ENCODE assay signal across 16 cellular contexts in the genomic region with DNA sequence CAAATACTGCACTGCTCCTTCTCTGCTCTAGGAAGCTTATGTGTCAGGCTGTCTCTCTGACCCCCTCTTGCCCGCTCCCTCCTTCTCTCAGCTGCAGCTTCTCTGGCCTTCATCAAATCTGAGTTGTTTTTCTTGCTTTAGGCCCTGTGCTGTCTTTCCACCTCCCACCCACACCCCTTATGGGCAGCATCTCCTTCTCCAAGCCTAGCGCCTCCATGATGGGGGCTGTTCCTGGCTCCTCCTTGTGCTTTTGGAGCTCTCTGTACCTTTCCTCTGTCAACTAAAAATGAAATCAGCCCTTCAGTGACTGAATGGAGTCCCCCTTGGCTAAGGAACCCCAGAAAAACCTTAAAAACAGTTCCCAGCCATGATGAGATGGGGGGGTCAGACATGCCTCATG. TPM values are rescaled to one million over a fixed set of nuclear protein-coding genes. Genes with fewer than 3 reads are reported as not detected.
DNase-seq lines count a peak whose midpoint lies in the region; ATAC-seq and TF ChIP-seq lines count a peak whose summit lies in the region.
"Had no signal": no experiment of that assay in that cellular context is flagged by ENCODE, and none has a peak within 500 bp of the region (broad histone marks: within the 10 kb centered on the region; RNA-seq: fewer than 3 reads in every experiment).

No MANE protein-coding gene starts in this region.

- WGBS in testis, 2 donors = 84 to 96% methylated on average over 2 of the region's 2 CpGs

- peaks cover 24% of the 10 kb centered on the region for H3K4me1 ChIP-seq in testis

- no peak overlapping the region for H3K27ac Mint-ChIP-seq in activated naive CD4-positive, alpha-beta T cell treated with anti-CD3 and anti-CD28 coated beads for 36 hours
- H3K27ac Mint-ChIP-seq in central memory CD8-positive, alpha-beta T cell (ENCODE audit: low read depth) = no peak overlapping the region
- H3K27ac Mint-ChIP-seq in neural crest cell (ENCODE audit: unreplicated experiment) = no peak overlapping the region
- H3K27ac Mint-ChIP-seq in activated CD4-positive, alpha-beta T cell treated with anti-CD3 and anti-CD28 coated beads for 36 hours = no peak overlapping the region

- H3K9me3 Mint-ChIP-seq in activated naive CD4-positive, alpha-beta T cell treated with anti-CD3 and anti-CD28 coated beads for 36 hours = no peaks in the 10 kb centered on the region
- H3K9me3 Mint-ChIP-seq in central memory CD8-positive, alpha-beta T cell = no peaks in the 10 kb centered on the region
- H3K9me3 Mint-ChIP-seq in neural crest cell = no peaks in the 10 kb centered on the region
- no peaks in the 10 kb centered on the region for H3K9me3 Mint-ChIP-seq in activated CD4-positive, alpha-beta T cell treated with anti-CD3 and anti-CD28 coated beads for 36 hours (ENCODE audit: low read depth)

- POLR2A ChIA-PET in activated CD4-positive, alpha-beta T cell treated with anti-CD3 and anti-CD28 coated beads for 36 hours (lab: Charles Lee) = no interaction called here

- TF ChIP-seq POLR2A in testis (IDR thresholded peaks at IDR 0.05) = no peak

- DNase-seq in activated naive CD4-positive, alpha-beta T cell treated with anti-CD3 and anti-CD28 coated beads for 36 hours = no peak
- no peak for DNase-seq in activated naive CD4-positive, alpha-beta T cell (lab: John Stamatoyannopoulos, UW)
- no peak for DNase-seq in central memory CD8-positive, alpha-beta T cell (ENCODE audit: low spot score in 2 of 2)
- no peak for DNase-seq in neural crest cell (ENCODE audit: low read depth, low spot score)
- no peak for DNase-seq in testis
- no peak for DNase-seq in OCI-M1 (lab: John Stamatoyannopoulos, UW)
- no peak for DNase-seq in activated CD4-positive, alpha-beta T cell treated with anti-CD3 and anti-CD28 coated beads for 36 hours
- DNase-seq: amniotic stem cell, foreskin fibroblast, KG1, NCI-H1694, T1000, trophoblast cell had no signal

- H3K36me3 Mint-ChIP-seq in activated naive CD4-positive, alpha-beta T cell treated with anti-CD3 and anti-CD28 coated beads for 36 hours (ENCODE audit: low read depth) = no peaks in the 10 kb centered on the region
- peaks cover 6% of the 10 kb centered on the region for H3K36me3 Mint-ChIP-seq in central memory CD8-positive, alpha-beta T cell (ENCODE audit: insufficient read depth)
- H3K36me3 Mint-ChIP-seq in neural crest cell (ENCODE audit: low read depth) = no peaks in the 10 kb centered on the region
- H3K36me3 Mint-ChIP-seq in activated CD4-positive, alpha-beta T cell treated with anti-CD3 and anti-CD28 coated beads for 36 hours (ENCODE audit: low read depth) = no peaks in the 10 kb centered on the region

- peak overlapping the region; percentile 25 for H3K4me3 Mint-ChIP-seq in activated naive CD4-positive, alpha-beta T cell treated with anti-CD3 and anti-CD28 coated beads for 36 hours
- H3K4me3 Mint-ChIP-seq in central memory CD8-positive, alpha-beta T cell = peak overlapping the region; percentile 79
- H3K4me3 Mint-ChIP-seq in neural crest cell = peak overlapping the region; percentile 42
- H3K4me3 Mint-ChIP-seq in activated CD4-positive, alpha-beta T cell treated with anti-CD3 and anti-CD28 coated beads for 36 hours = no peak overlapping the region

- no peak for ATAC-seq in central memory CD8-positive, alpha-beta T cell (replicated peaks; ENCODE audit: extremely low read depth, poor library complexity, severe bottlenecking)
- no peak for ATAC-seq in activated CD4-positive, alpha-beta T cell treated with anti-CD3 and anti-CD28 coated beads for 36 hours
- ATAC-seq in GM21723 (IDR thresholded peaks at IDR 0.05; ENCODE audit: unreplicated experiment) = no peak

- peak overlapping the region; percentile 84 to 91 for H3K27ac ChIP-seq in testis
- H3K27ac ChIP-seq: RWPE1 had no signal

- no peaks in the 10 kb centered on the region for H3K36me3 ChIP-seq in testis (ENCODE audit: low read depth, missing control alignments)

- no peaks in the 10 kb centered on the region for H3K27me3 Mint-ChIP-seq in activated naive CD4-positive, alpha-beta T cell treated with anti-CD3 and anti-CD28 coated beads for 36 hours (ENCODE audit: low read depth)
- no peaks in the 10 kb centered on the region for H3K27me3 Mint-ChIP-seq in central memory CD8-positive, alpha-beta T cell
- H3K27me3 Mint-ChIP-seq in neural crest cell (ENCODE audit: low read depth) = no peaks in the 10 kb centered on the region
- H3K27me3 Mint-ChIP-seq in activated CD4-positive, alpha-beta T cell treated with anti-CD3 and anti-CD28 coated beads for 36 hours = no peaks in the 10 kb centered on the region

- CTCF ChIA-PET in activated naive CD4-positive, alpha-beta T cell treated with anti-CD3 and anti-CD28 coated beads for 36 hours (lab: Charles Lee) = no interaction called here
- CTCF ChIA-PET in activated CD4-positive, alpha-beta T cell treated with anti-CD3 and anti-CD28 coated beads for 36 hours (lab: Charles Lee) = interaction anchor here (0.6 to 1.0 kb wide), 2 partner anchors 35 to 162 kb away, joined by 3 to 5 read pairs; a partner anchor contains a TSS

- H3K4me1 Mint-ChIP-seq in activated naive CD4-positive, alpha-beta T cell treated with anti-CD3 and anti-CD28 coated beads for 36 hours (ENCODE audit: low read depth) = peaks cover 13% of the 10 kb centered on the region
- H3K4me1 Mint-ChIP-seq in central memory CD8-positive, alpha-beta T cell = peaks cover 14% of the 10 kb centered on the region
- peaks cover 16% of the 10 kb centered on the region for H3K4me1 Mint-ChIP-seq in neural crest cell
- H3K4me1 Mint-ChIP-seq in activated CD4-positive, alpha-beta T cell treated with anti-CD3 and anti-CD28 coated beads for 36 hours = peaks cover 12% of the 10 kb centered on the region

- H3K9me3 ChIP-seq in testis = no peaks in the 10 kb centered on the region

- TF ChIP-seq CTCF in neural crest cell (conservative IDR thresholded peaks at IDR 0.05) (no peak), testis (IDR thresholded peaks at IDR 0.05) (no peak)

- no peaks in the 10 kb centered on the region for H3K27me3 ChIP-seq in testis

- intact Hi-C loops in activated naive CD4-positive, alpha-beta T cell treated with anti-CD3 and anti-CD28 coated beads for 36 hours (cut with micrococcal nuclease) = no loop called here
- intact Hi-C loops in testis (cut with DNase I; ENCODE audit: low total_unique reads) = no loop called here
- intact Hi-C loops in activated CD4-positive, alpha-beta T cell treated with anti-CD3 and anti-CD28 coated beads for 36 hours (cut with DNase I, micrococcal nuclease) = no loop called here

- H3K4me3 ChIP-seq in testis = no peak overlapping the region

RNA-seq across cellular contexts. Expression of a gene that starts 6.6 kb away (rescaled TPM):
- under 1 TPM in 1 of 2 experiments, not detected in 1; 0.07 TPM for total RNA-seq in activated naive CD4-positive, alpha-beta T cell treated with anti-CD3 and anti-CD28 coated beads for 36 hours
- total RNA-seq in neural crest cell = 0.16 TPM in 1 of 2 replicates, not detected in the other
- total RNA-seq in testis = 10 to 100 TPM; 11.6 to 26.5 TPM
- polyA plus RNA-seq in testis (ENCODE audit: insufficient read depth, low read depth, low replicate concordance) = 30.6 TPM
- not detected for total RNA-seq in activated CD4-positive, alpha-beta T cell treated with anti-CD3 and anti-CD28 coated beads for 36 hours
- total RNA-seq: activated CD8-positive, alpha-beta memory T cell treated with anti-CD3 and anti-CD28 coated beads for 36 hours had no signal

RNA-seq across cellular contexts. Expression of a gene that starts 15.3 kb away (rescaled TPM):
- 10 to 100 TPM; 23.3 to 24.1 TPM for total RNA-seq in activated naive CD4-positive, alpha-beta T cell treated with anti-CD3 and anti-CD28 coated beads for 36 hours
- total RNA-seq in neural crest cell (7.2 and 9.8 TPM in 2 replicates), testis (10 to 100 TPM; 19.0 to 24.5 TPM)
- polyA plus RNA-seq in testis (ENCODE audit: insufficient read depth, low read depth, low replicate concordance) = 18.2 TPM
- 10 to 100 TPM; 12.9 to 15.1 TPM for total RNA-seq in activated CD4-positive, alpha-beta T cell treated with anti-CD3 and anti-CD28 coated beads for 36 hours

RNA-seq across cellular contexts. Expression of a gene that starts 15.7 kb away (rescaled TPM):
- under 1 TPM; 0.50 to 0.79 TPM for total RNA-seq in activated naive CD4-positive, alpha-beta T cell treated with anti-CD3 and anti-CD28 coated beads for 36 hours
- not detected in 2 replicates for total RNA-seq in neural crest cell
- 10 to 100 TPM; 25.0 to 32.7 TPM for total RNA-seq in testis
- 46.2 TPM for polyA plus RNA-seq in testis (ENCODE audit: insufficient read depth, low read depth, low replicate concordance)
- total RNA-seq in activated CD4-positive, alpha-beta T cell treated with anti-CD3 and anti-CD28 coated beads for 36 hours = under 1 TPM; 0.16 to 0.30 TPM

RNA-seq across cellular contexts. Expression of a gene that starts 35.0 kb away (rescaled TPM):
- 10 to 100 TPM; 11.8 to 12.7 TPM for total RNA-seq in activated naive CD4-positive, alpha-beta T cell treated with anti-CD3 and anti-CD28 coated beads for 36 hours
- total RNA-seq in neural crest cell = 25.7 and 27.4 TPM in 2 replicates
- 10 to 100 TPM; 28.7 to 32.0 TPM for total RNA-seq in testis
- polyA plus RNA-seq in testis (ENCODE audit: insufficient read depth, low read depth, low replicate concordance) = 30.4 TPM
- 10 to 100 TPM; 11.3 to 14.0 TPM for total RNA-seq in activated CD4-positive, alpha-beta T cell treated with anti-CD3 and anti-CD28 coated beads for 36 hours

Comparison
In these comparisons a context has a peak if more than half of its experiments do, and no peak if none do; other contexts are left out.
1. RNA of a gene that starts 6.6 kb away (total RNA-seq): 11.6 to 26.5 TPM in testis; 0.16 TPM in neural crest cell, 0.07 TPM in activated naive CD4-positive, alpha-beta T cell treated with anti-CD3 and anti-CD28 coated beads for 36 hours and not detected in activated CD4-positive, alpha-beta T cell treated with anti-CD3 and anti-CD28 coated beads for 36 hours; every median in the first group is over 10 times any median in the second.
2. RNA of a gene that starts 15.7 kb away (total RNA-seq): 25.0 to 32.7 TPM in testis; 0.50 to 0.79 TPM in activated naive CD4-positive, alpha-beta T cell treated with anti-CD3 and anti-CD28 coated beads for 36 hours, 0.16 to 0.30 TPM in activated CD4-positive, alpha-beta T cell treated with anti-CD3 and anti-CD28 coated beads for 36 hours and not detected in neural crest cell; every median in the first group is over 10 times any median in the second.